18 cellular contexts compared by ENCODE assay signal in genomic region chr6:10210052-10210451, GRCh38.
A peak's percentile ranks its signal among the peaks of the same experiment; 100 is the strongest.
DNase-seq lines count a peak whose midpoint lies in the region; ATAC-seq, FAIRE-seq and TF ChIP-seq lines count a peak whose summit lies in the region.
"Had no signal": no experiment of that assay in that cellular context is flagged by ENCODE, and none has a peak within 500 bp of the region (broad histone marks: within the 10 kb centered on the region; RNA-seq: fewer than 3 reads in every experiment).

No MANE protein-coding gene starts in this region.

- H3K9ac ChIP-seq in keratinocyte (ENCODE audit: control insufficient read depth, extremely low read depth, insufficient read depth, low read length) (no peak overlapping the region), H9 (ENCODE audit: extremely low read depth, insufficient read length, low read length) (no peak overlapping the region)

- dilution Hi-C loops in keratinocyte (cut with MboI; ENCODE audit: extremely low pct_ligation_motif_present, low sequenced_read_pairs) = no loop called here

- in situ Hi-C loops in ACHN (cut with HindIII; ENCODE audit: low pct_ligation_motif_present, low pct_unique_long_range_greater_than_20kb, low sequenced_read_pairs) = no loop called here

- no peaks in the 10 kb centered on the region for H3K79me1 ChIP-seq in H9 (ENCODE audit: insufficient read depth, low read depth, low read length, poor library complexity, severe bottlenecking)

- H3K4me1 ChIP-seq in adrenal gland (replicated peaks in 1 of 2) = peaks cover 0 to 7% of the 10 kb centered on the region in 2 donors
- peaks cover 6% of the 10 kb centered on the region for H3K4me1 ChIP-seq in keratinocyte (ENCODE audit: control insufficient read depth, extremely low read depth, insufficient read depth, low read length)
- no peaks in the 10 kb centered on the region for H3K4me1 ChIP-seq in H9 (ENCODE audit: insufficient read depth, low read length)
- H3K4me1 ChIP-seq: body of pancreas, lower lobe of right lung had no signal

- H3K27ac ChIP-seq in adrenal gland = peak overlapping the region in 1 of 5 donors; percentile 39
- H3K27ac ChIP-seq in keratinocyte (ENCODE audit: control insufficient read depth, insufficient read depth, low read length) = no peak overlapping the region
- no peak overlapping the region for H3K27ac ChIP-seq in H9 (ENCODE audit: insufficient read length, low read depth, low read length)
- H3K27ac ChIP-seq: body of pancreas, lower lobe of right lung, tibial nerve, VCaP had no signal

- no peaks in the 10 kb centered on the region for H3K23me2 ChIP-seq in H9 (ENCODE audit: insufficient read length, low read depth, low read length, poor library complexity, severe bottlenecking)

- no peak for ATAC-seq in GM19035 (IDR thresholded peaks at IDR 0.05; ENCODE audit: unreplicated experiment)
- ATAC-seq: body of pancreas; lower lobe of right lung; natural killer cell treated with Interleukin-12 subunit alpha and Interleukin-12 subunit beta and Interleukin-15 and Interleukin-18, amount 100 ng/mL, for 72 hours had no signal

- no peaks in the 10 kb centered on the region for H3K36me3 Mint-ChIP-seq in H9 (ENCODE audit: insufficient read depth in 1 of 3, low read depth in 3 of 3)
- H3K36me3 Mint-ChIP-seq: natural killer cell treated with Interleukin-12 subunit alpha and Interleukin-12 subunit beta and Interleukin-15 and Interleukin-18, amount 100 ng/mL, for 72 hours had no signal

- H3K27me3 ChIP-seq in adrenal gland (no peaks in the 10 kb centered on the region), keratinocyte (ENCODE audit: control insufficient read depth, extremely low read depth, insufficient read depth, low read length) (no peaks in the 10 kb centered on the region), H9 (ENCODE audit: insufficient read depth, low read length) (no peaks in the 10 kb centered on the region)
- H3K27me3 ChIP-seq: body of pancreas, tibial nerve had no signal

- H3K18ac ChIP-seq in H9 (ENCODE audit: insufficient read length, low read depth, low read length) = no peak overlapping the region

- H2BK15ac ChIP-seq in H9 (ENCODE audit: low read depth, low read length) = no peak overlapping the region

- H2BK120ac ChIP-seq in H9 (ENCODE audit: low read depth, low read length, poor library complexity, severe bottlenecking) = no peak overlapping the region

- peak; percentile 10 for DNase-seq in ACHN
- peak; percentile 45 for DNase-seq in HS-27A (ENCODE audit: low read depth)
- DNase-seq in adrenal gland = peak; percentile 18 to 60 (median 51)
- no peak for DNase-seq in keratinocyte (ENCODE audit: low read depth, low spot score)
- no peak for DNase-seq in activated CD4-positive, alpha-beta T cell treated with anti-CD3 and anti-CD28 coated beads for 1 hour
- no peak for DNase-seq in H9
- DNase-seq in NCI-H187 treated with DMSO at 0.1 percent for 48 hours (lab: John Stamatoyannopoulos, UW) = no peak
- DNase-seq: activated effector memory CD4-positive, alpha-beta T cell treated with Interleukin-2 at 50 U/mL for 16 hours; IMR-90; lower lobe of right lung; NCI-H1417 treated with DMSO at 0.1 percent for 48 hours; stimulated activated CD4-positive, alpha-beta T cell treated with anti-CD3 and anti-CD28 coated beads, Interleukin-4, amount 100 ng/mL, for 4 hours had no signal

- H3K36me3 ChIP-seq in adrenal gland (replicated peaks in 1 of 2) = no peaks in the 10 kb centered on the region
- no peaks in the 10 kb centered on the region for H3K36me3 ChIP-seq in keratinocyte (ENCODE audit: control insufficient read depth in 2 of 2, extremely low read depth in 1 of 2, insufficient read depth in 2 of 2, low read length in 2 of 2)
- H3K36me3 ChIP-seq: lower lobe of right lung, tibial nerve had no signal

- FAIRE-seq in keratinocyte (lab: Jason Lieb, UNC) = peak; percentile 92
- FAIRE-seq: D721Med had no signal

- no peak overlapping the region for H3K56ac ChIP-seq in H9 (ENCODE audit: insufficient read length, low read depth, low read length)

- H4K91ac ChIP-seq in H9 (ENCODE audit: insufficient read length, low read depth, low read length) = no peak overlapping the region

- H2BK12ac ChIP-seq in H9 (ENCODE audit: insufficient read length, low read depth, low read length) = no peak overlapping the region

- H3K9me3 Mint-ChIP-seq in H9 = no peaks in the 10 kb centered on the region

- H3K23ac ChIP-seq in H9 (ENCODE audit: insufficient read length, low read depth, low read length) = no peak overlapping the region

- H2AFZ ChIP-seq in keratinocyte (ENCODE audit: control insufficient read depth, low read length) (peak overlapping the region; percentile 49), H9 (ENCODE audit: low read length) (no peak overlapping the region)

- H4K20me1 ChIP-seq in keratinocyte (ENCODE audit: control insufficient read depth, extremely low read depth, insufficient read depth, low read length) = no peaks in the 10 kb centered on the region
- no peaks in the 10 kb centered on the region for H4K20me1 ChIP-seq in H9 (ENCODE audit: control insufficient read depth, insufficient read depth, insufficient read length)

- H4K5ac ChIP-seq in H9 (ENCODE audit: insufficient read length, low read depth, low read length) = no peak overlapping the region

- TF ChIP-seq CTCF in adrenal gland (IDR thresholded peaks at IDR 0.05) (no peak), keratinocyte (optimal IDR thresholded peaks at IDR 0.05 in 1 of 3, IDR thresholded peaks at IDR 0.05 in 1 of 3, conservative IDR thresholded peaks at IDR 0.05 in 1 of 3; ENCODE audit: extremely low read depth in 1 of 3, insufficient read depth in 2 of 3, low read length in 3 of 3) (no peak), H9 (conservative IDR thresholded peaks at IDR 0.05) (no peak)

- H3K9me3 ChIP-seq in adrenal gland (replicated peaks in 1 of 3) (no peaks in the 10 kb centered on the region), keratinocyte (ENCODE audit: control insufficient read depth, low read depth, low read length) (no peaks in the 10 kb centered on the region), H9 (ENCODE audit: control insufficient read depth, low read depth, low read length) (no peaks in the 10 kb centered on the region)
- H3K9me3 ChIP-seq: body of pancreas, lower lobe of right lung, tibial nerve had no signal

- no peak overlapping the region for H3K4me2 ChIP-seq in keratinocyte (ENCODE audit: control insufficient read depth, extremely low read depth, insufficient read depth, low read depth, low read length)
- H3K4me2 ChIP-seq in H9 (ENCODE audit: insufficient read depth, insufficient read length, low read length) = no peak overlapping the region

- TF ChIP-seq POLR2A in adrenal gland (IDR thresholded peaks at IDR 0.05) = no peak

- H4K8ac ChIP-seq in H9 (replicated peaks; ENCODE audit: insufficient read length, low read depth, low read length) = no peak overlapping the region

- H3K27ac Mint-ChIP-seq in H9 = no peak overlapping the region
- H3K27ac Mint-ChIP-seq: natural killer cell treated with Interleukin-12 subunit alpha and Interleukin-12 subunit beta and Interleukin-15 and Interleukin-18, amount 100 ng/mL, for 72 hours had no signal

- WGBS in adrenal gland, 4 donors = 28 to 41% (median 32%) methylated on average over 2 of the region's 2 CpGs
- no CpG with 5 or more reads among the region's 2 CpGs for WGBS in H9 (ENCODE audit: extremely low coverage, insufficient read length, low lambda C conversion rate)

- H3K4me3 ChIP-seq in adrenal gland (no peak overlapping the region), keratinocyte (ENCODE audit: control insufficient read depth in 2 of 3, extremely low read depth in 1 of 3, insufficient read depth in 2 of 3, low read depth in 1 of 3, low read length in 3 of 3) (no peak overlapping the region)
- H3K4me3 ChIP-seq: body of pancreas, lower lobe of right lung, tibial nerve had no signal

- H3K79me2 ChIP-seq in keratinocyte (ENCODE audit: control insufficient read depth, insufficient read depth, low read length) (no peaks in the 10 kb centered on the region), H9 (ENCODE audit: insufficient read depth, low read length) (no peaks in the 10 kb centered on the region)

- no peak overlapping the region for H2BK20ac ChIP-seq in H9 (ENCODE audit: low read depth, low read length, poor library complexity, severe bottlenecking)

- intact Hi-C loops in adrenal gland (cut with DNase I) = no loop called here

- H3K9me1 ChIP-seq in keratinocyte (ENCODE audit: control insufficient read depth, extremely low read depth, insufficient read depth, low read length) = no peaks in the 10 kb centered on the region

- no peak overlapping the region for H2AK5ac ChIP-seq in H9 (ENCODE audit: insufficient read length, low read length)

- peaks cover 14% of the 10 kb centered on the region for H3K27me3 Mint-ChIP-seq in H9 (ENCODE audit: low read depth)

- no peak overlapping the region for H2BK5ac ChIP-seq in H9 (ENCODE audit: insufficient read length, low read length)

- no peak overlapping the region for H3T11ph ChIP-seq in H9 (ENCODE audit: low read length)

- peaks cover 0 to 3% of the 10 kb centered on the region in 2 experiments; a peak in 2 of 4 replicates for H3K4me1 Mint-ChIP-seq in H9

- H3K14ac ChIP-seq in H9 (ENCODE audit: insufficient read depth, low read length) = no peak overlapping the region

- no peak overlapping the region for H3K4me3 Mint-ChIP-seq in H9
- H3K4me3 Mint-ChIP-seq: natural killer cell treated with Interleukin-12 subunit alpha and Interleukin-12 subunit beta and Interleukin-15 and Interleukin-18, amount 100 ng/mL, for 72 hours had no signal

- H3K4ac ChIP-seq in H9 (ENCODE audit: low read depth, low read length) = no peak overlapping the region

Comparison
In these comparisons a context has a peak if more than half of its experiments do, and no peak if none do; other contexts are left out.
1. DNase-seq: peak in ACHN (single experiment), HS-27A (single experiment) and adrenal gland (7 of 7); none in keratinocyte (single experiment), activated CD4-positive, alpha-beta T cell treated with anti-CD3 and anti-CD28 coated beads for 1 hour (single experiment), H9 (single experiment) and NCI-H187 treated with DMSO at 0.1 percent for 48 hours (single experiment).